In the genomic region with DNA sequence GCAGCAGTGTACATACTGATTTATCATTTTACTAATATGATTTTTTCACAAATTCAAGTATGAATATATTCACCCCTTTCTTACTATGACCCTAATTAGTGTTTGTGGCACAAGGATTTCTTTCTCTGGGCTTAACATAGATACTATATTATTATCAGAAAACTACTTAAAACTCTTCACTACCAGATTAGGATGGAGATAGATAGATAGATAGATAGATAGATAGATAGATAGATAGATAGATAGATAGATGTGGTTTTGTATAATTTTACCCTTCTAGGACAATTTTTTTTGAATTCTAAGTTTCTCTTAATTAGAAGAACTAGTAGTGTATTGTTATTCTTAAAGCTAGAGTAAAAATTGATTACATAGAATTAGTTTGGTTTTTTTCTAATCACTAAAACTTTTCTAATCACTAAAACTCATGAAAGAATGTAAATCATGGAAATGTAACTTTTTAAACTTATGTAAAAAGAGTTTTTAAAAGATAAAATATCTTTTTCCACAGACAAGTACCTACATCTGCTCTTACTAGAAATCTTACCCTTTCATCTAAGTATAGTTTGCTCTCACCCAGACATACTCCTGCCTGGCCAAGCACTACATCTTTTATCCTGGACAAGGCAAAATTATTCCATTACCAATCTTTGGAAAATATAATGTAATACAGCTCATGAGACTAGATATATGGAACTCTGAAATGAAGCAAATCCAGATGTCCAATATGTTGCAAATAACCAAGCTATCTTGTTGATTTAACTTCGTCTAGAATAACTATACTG, we compare ENCODE assay signal across 15 cellular contexts. TPM values are rescaled to one million over a fixed set of nuclear protein-coding genes. Genes with fewer than 3 reads are reported as not detected.
A peak's percentile ranks its signal among the peaks of the same experiment; 100 is the strongest.
DNase-seq lines count a peak whose midpoint lies in the region; ATAC-seq and TF ChIP-seq lines count a peak whose summit lies in the region.
"Had no signal": no experiment of that assay in that cellular context is flagged by ENCODE, and none has a peak within 500 bp of the region (broad histone marks: within the 10 kb centered on the region; RNA-seq: fewer than 3 reads in every experiment).

No MANE protein-coding gene starts in this region.

- CTCF ChIA-PET in Caco-2 (lab: Charles Lee): interaction anchor here (0.6 kb wide), 1 partner anchor 17 kb away, joined by 3 read pairs; no protein-coding TSS in a partner anchor

- intact Hi-C loops in Caco-2 (cut with micrococcal nuclease; ENCODE audit: unreplicated experiment): no loop called here
- intact Hi-C loops in sigmoid colon (cut with DNase I): no loop called here

- H3K27me3 ChIP-seq in Caco-2 (replicated peaks; ENCODE audit: control insufficient read depth, insufficient read depth, low read length) (no peaks in the 10 kb centered on the region), SJSA1 (replicated peaks) (no peaks in the 10 kb centered on the region), sigmoid colon (no peaks in the 10 kb centered on the region)

- H3K9me3 Mint-ChIP-seq in Caco-2 (ENCODE audit: unreplicated experiment) (peaks cover 9% of the 10 kb centered on the region), nephron progenitor cell (peaks cover 18% of the 10 kb centered on the region)

- peaks cover 51% of the 10 kb centered on the region for H3K4me1 Mint-ChIP-seq in Caco-2 (ENCODE audit: low read depth, unreplicated experiment)
- H3K4me1 Mint-ChIP-seq in nephron progenitor cell: peaks cover 31% of the 10 kb centered on the region

- H3K4me3 ChIP-seq in Caco-2 (ENCODE audit: low read depth, low read length): no peak overlapping the region
- H3K4me3 ChIP-seq in SJSA1: no peak overlapping the region
- H3K4me3 ChIP-seq in coronary artery: no peak overlapping the region
- no peak overlapping the region for H3K4me3 ChIP-seq in sigmoid colon

- peak overlapping the region; percentile 89 for H3K27ac Mint-ChIP-seq in Caco-2 (ENCODE audit: unreplicated experiment)
- H3K27ac Mint-ChIP-seq in nephron progenitor cell: no peak overlapping the region

- ATAC-seq in HG02938 (IDR thresholded peaks at IDR 0.05; ENCODE audit: unreplicated experiment): no peak
- no peak for ATAC-seq in GM21786 (IDR thresholded peaks at IDR 0.05; ENCODE audit: unreplicated experiment)

- TF ChIP-seq POLR2A in sigmoid colon (IDR thresholded peaks at IDR 0.05): no peak

- peaks cover 74% of the 10 kb centered on the region for H3K36me3 Mint-ChIP-seq in Caco-2 (ENCODE audit: insufficient read depth, unreplicated experiment)
- H3K36me3 Mint-ChIP-seq in nephron progenitor cell (ENCODE audit: low read depth): peaks cover 48% of the 10 kb centered on the region

- DNase-seq in Caco-2 (no peak), SJSA1 (ENCODE audit: low read depth in 1 of 2, low spot score in 2 of 2) (no peak), coronary artery (ENCODE audit: low spot score) (no peak), sigmoid colon (no peak), nephron progenitor cell (no peak), T1000 (lab: John Stamatoyannopoulos, UW) (no peak)
- DNase-seq: activated CD4-positive, alpha-beta T cell treated with anti-CD3 and anti-CD28 coated beads, Interleukin-2, amount 50 U/mL, for 48 hours; COR-L47; erythroblast; NCI-H1105 treated with DMSO at 0.1 percent for 48 hours; NCI-H526; stimulated activated CD4-positive, alpha-beta T cell treated with anti-CD3 and anti-CD28 coated beads, Interleukin-12 subunit alpha, Interleukin-12 subunit beta, amount 100 ng/mL, for 4 hours had no signal

- no peak for TF ChIP-seq EP300 in sigmoid colon (IDR thresholded peaks at IDR 0.05)

- H3K4me3 Mint-ChIP-seq in Caco-2 (ENCODE audit: unreplicated experiment) (no peak overlapping the region), nephron progenitor cell (no peak overlapping the region)

- TF ChIP-seq CTCF in Caco-2 (IDR thresholded peaks at IDR 0.05; ENCODE audit: insufficient read depth in 1 of 2, low read depth in 1 of 2, low read length in 1 of 2, severe bottlenecking in 1 of 2, unreplicated experiment in 1 of 2) (no peak), coronary artery (IDR thresholded peaks at IDR 0.05) (no peak), sigmoid colon (IDR thresholded peaks at IDR 0.05) (no peak), nephron progenitor cell (IDR thresholded peaks at IDR 0.05) (no peak)

- peak overlapping the region; percentile 94 for H3K27ac ChIP-seq in SJSA1
- H3K27ac ChIP-seq in coronary artery: peak overlapping the region; percentile 67 to 77
- peak overlapping the region; percentile 47 to 84 (median 70) for H3K27ac ChIP-seq in sigmoid colon

- peaks cover 6% of the 10 kb centered on the region; the same call in 1 of the 2 replicates for H3K9me3 ChIP-seq in Caco-2
- H3K9me3 ChIP-seq in SJSA1 (replicated peaks): no peaks in the 10 kb centered on the region
- no peaks in the 10 kb centered on the region for H3K9me3 ChIP-seq in sigmoid colon

- H3K27me3 Mint-ChIP-seq in Caco-2 (ENCODE audit: insufficient read depth, unreplicated experiment) (no peaks in the 10 kb centered on the region), nephron progenitor cell (ENCODE audit: low read depth, poor library complexity) (no peaks in the 10 kb centered on the region)
- H3K27me3 Mint-ChIP-seq: brain had no signal

- H3K36me3 ChIP-seq in Caco-2 (ENCODE audit: control insufficient read depth, insufficient read depth, low read length) (peaks cover 1% of the 10 kb centered on the region; the same call in 1 of the 2 replicates), SJSA1 (peaks cover 7% of the 10 kb centered on the region), sigmoid colon (peaks cover 0 to 15% (median 0%) of the 10 kb centered on the region in 4 donors)

- 77 to 81% methylated on average over 1 of the region's 1 CpG for WGBS in sigmoid colon, 2 donors

- BruUV-seq in Caco-2 (replicated peaks; lab: Mats Ljungman, UMichigan): no TSS peak

- POLR2A ChIA-PET in Caco-2 (lab: Charles Lee): interaction anchor here (0.6 to 0.9 kb wide), 2 partner anchors 80 to 443 kb away, joined by 4 to 9 read pairs; no protein-coding TSS in a partner anchor

- H3K4me1 ChIP-seq in Caco-2: peaks cover 59% of the 10 kb centered on the region
- peaks cover 50% of the 10 kb centered on the region for H3K4me1 ChIP-seq in SJSA1 (replicated peaks)
- peaks cover 0 to 53% (median 36%) of the 10 kb centered on the region in 4 donors for H3K4me1 ChIP-seq in sigmoid colon

RNA-seq across cellular contexts. Expression of a gene that starts 49.8 kb away (rescaled TPM):
- total RNA-seq in Caco-2 (2022): 277 and 297 TPM in 2 replicates
- total RNA-seq in SJSA1 (2014; rRNA removed; shearing (Covaris generic)): 203 and 228 TPM in 2 replicates
- total RNA-seq in sigmoid colon: 100 to 1,000 TPM in 3 of 4 donors, 10 to 100 TPM in 1; 92.7 to 247 (median 139) TPM
- 100 to 1,000 TPM in 1 of 3 donors, 10 to 100 TPM in 2; 26.1 to 132 (median 35.4) TPM for polyA plus RNA-seq in sigmoid colon

RNA-seq across cellular contexts. Expression of a gene that starts 50.0 kb away (rescaled TPM):
- 36.1 and 36.6 TPM in 2 replicates for total RNA-seq in Caco-2 (2022)
- 40.5 and 45.3 TPM in 2 replicates for total RNA-seq in SJSA1 (2014; rRNA removed; shearing (Covaris generic))
- 10 to 100 TPM; 21.8 to 36.2 (median 24.1) TPM for total RNA-seq in sigmoid colon
- 10 to 100 TPM in 2 of 3 donors, 1 to 10 TPM in 1; 9.0 to 38.2 (median 16.2) TPM for polyA plus RNA-seq in sigmoid colon
